19 cellular contexts compared by ENCODE assay signal in genomic region chr1:39642796-39643195, GRCh38. TPM values are rescaled to one million over a fixed set of nuclear protein-coding genes. Genes with fewer than 3 reads are reported as not detected.
DNase-seq lines count a peak whose midpoint lies in the region; ATAC-seq and TF ChIP-seq lines count a peak whose summit lies in the region.
"Had no signal": no experiment of that assay in that cellular context is flagged by ENCODE, and none has a peak within 500 bp of the region (broad histone marks: within the 10 kb centered on the region; RNA-seq: fewer than 3 reads in every experiment).

No MANE protein-coding gene starts in this region.

- H3K4me2 ChIP-seq in smooth muscle cell: no peak overlapping the region

- H3K4me3 Mint-ChIP-seq in activated CD8-positive, alpha-beta memory T cell treated with anti-CD3 and anti-CD28 coated beads, Interleukin-2, amount 10 ng/mL, durations not matched to agents 7 days and 5 days: no peak overlapping the region
- H3K4me3 Mint-ChIP-seq in stimulated activated memory B cell treated with anti-CD40 and anti-IgM and Interleukin-4, amounts not matched to agents 10 μg/mL and 1 μg/mL and 100 μg/mL, for 72 hours: no peak overlapping the region
- H3K4me3 Mint-ChIP-seq: activated B cell treated with CpG ODN at 0.5 μM for 24 hours; activated naive CD4-positive, alpha-beta T cell treated with anti-CD3 and anti-CD28 coated beads for 36 hours; CD4-positive, alpha-beta memory T cell had no signal

- H3K27me3 ChIP-seq in smooth muscle cell (ENCODE audit: low read depth): no peaks in the 10 kb centered on the region
- H3K27me3 ChIP-seq in transverse colon: peaks cover 24% of the 10 kb centered on the region

- no peak for TF ChIP-seq CTCF in coronary artery (IDR thresholded peaks at IDR 0.05)
- TF ChIP-seq CTCF in smooth muscle cell (IDR thresholded peaks at IDR 0.05; ENCODE audit: borderline replicate concordance, insufficient read depth, poor library complexity, severe bottlenecking): no peak
- TF ChIP-seq CTCF in transverse colon (IDR thresholded peaks at IDR 0.05): no peak

- peaks cover 11% of the 10 kb centered on the region for H3K4me1 ChIP-seq in smooth muscle cell (ENCODE audit: low read depth)
- H3K4me1 ChIP-seq in transverse colon: peaks cover 0 to 10% (median 0%) of the 10 kb centered on the region in 4 donors

- in situ Hi-C loops in transverse colon (cut with MboI; ENCODE audit: low pct_ligation_motif_present in 1 of 4, low pct_unique_long_range_greater_than_20kb in 1 of 4, low sequenced_read_pairs in 3 of 4): no loop called here

- H3K4me3 ChIP-seq in coronary artery: no peak overlapping the region
- H3K4me3 ChIP-seq in smooth muscle cell: no peak overlapping the region
- no peak overlapping the region for H3K4me3 ChIP-seq in transverse colon
- H3K4me3 ChIP-seq: cardiac muscle cell, heart left ventricle had no signal

- no peak overlapping the region for H3K9ac ChIP-seq in smooth muscle cell (ENCODE audit: low read depth)

- no peaks in the 10 kb centered on the region for H3K9me3 ChIP-seq in smooth muscle cell (replicated peaks; ENCODE audit: low read depth)
- H3K9me3 ChIP-seq in transverse colon: no peaks in the 10 kb centered on the region
- H3K9me3 ChIP-seq: heart left ventricle had no signal

- CTCF ChIA-PET in activated CD8-positive, alpha-beta memory T cell treated with anti-CD3 and anti-CD28 coated beads, Interleukin-2, amount 10 ng/mL, durations not matched to agents 7 days and 5 days (lab: Charles Lee): interaction anchor here (0.7 to 2.0 kb wide), 3 partner anchors 9 to 65 kb away, joined by 3 to 4 read pairs (median 4); partner anchors contain the start of gene PABPC4

- H3F3A ChIP-seq in smooth muscle cell (ENCODE audit: low read depth): peaks cover 12% of the 10 kb centered on the region

- WGBS in smooth muscle cell (ENCODE audit: low lambda C conversion rate): 72% methylated on average over 4 of the region's 4 CpGs
- 81% methylated on average over 4 of the region's 4 CpGs; no CpG with 5 or more reads in 1 of the 2 donors for WGBS in transverse colon (ENCODE audit: low coverage in 1 of 2), 2 donors

- no peaks in the 10 kb centered on the region for H3K4me1 Mint-ChIP-seq in activated CD8-positive, alpha-beta memory T cell treated with anti-CD3 and anti-CD28 coated beads, Interleukin-2, amount 10 ng/mL, durations not matched to agents 7 days and 5 days
- H3K4me1 Mint-ChIP-seq in stimulated activated memory B cell treated with anti-CD40 and anti-IgM and Interleukin-4, amounts not matched to agents 10 μg/mL and 1 μg/mL and 100 μg/mL, for 72 hours: no peaks in the 10 kb centered on the region

- H2AFZ ChIP-seq in smooth muscle cell (ENCODE audit: low read depth): peak overlapping the region; percentile 51

- H3K36me3 Mint-ChIP-seq in activated CD8-positive, alpha-beta memory T cell treated with anti-CD3 and anti-CD28 coated beads, Interleukin-2, amount 10 ng/mL, durations not matched to agents 7 days and 5 days: no peaks in the 10 kb centered on the region
- no peaks in the 10 kb centered on the region for H3K36me3 Mint-ChIP-seq in stimulated activated memory B cell treated with anti-CD40 and anti-IgM and Interleukin-4, amounts not matched to agents 10 μg/mL and 1 μg/mL and 100 μg/mL, for 72 hours
- H3K36me3 Mint-ChIP-seq: CD4-positive, alpha-beta memory T cell had no signal

- DNase-seq in GM03348 (ENCODE audit: low spot score) (peak; percentile 40), NCI-H2029 treated with DMSO at 0.1 percent for 48 hours (lab: John Stamatoyannopoulos, UW) (peak; percentile 93), coronary artery (ENCODE audit: low spot score) (peak; percentile 94), smooth muscle cell (lab: John Stamatoyannopoulos, UW; ENCODE audit: unreplicated experiment) (no peak), transverse colon (no peak)
- no peak for DNase-seq in activated CD8-positive, alpha-beta memory T cell treated with anti-CD3 and anti-CD28 coated beads, Interleukin-2, amount 10 ng/mL, durations not matched to agents 7 days and 5 days
- DNase-seq: activated B cell treated with CpG ODN at 0.5 μM for 24 hours; activated naive CD4-positive, alpha-beta T cell treated with anti-CD3 and anti-CD28 coated beads for 36 hours; CD4-positive, alpha-beta memory T cell; NCI-H1092 treated with DMSO at 0.1 percent for 48 hours; NCI-H345 had no signal

- H3K27ac Mint-ChIP-seq in activated CD8-positive, alpha-beta memory T cell treated with anti-CD3 and anti-CD28 coated beads, Interleukin-2, amount 10 ng/mL, durations not matched to agents 7 days and 5 days: no peak overlapping the region
- no peak overlapping the region for H3K27ac Mint-ChIP-seq in stimulated activated memory B cell treated with anti-CD40 and anti-IgM and Interleukin-4, amounts not matched to agents 10 μg/mL and 1 μg/mL and 100 μg/mL, for 72 hours
- H3K27ac Mint-ChIP-seq: activated B cell treated with CpG ODN at 0.5 μM for 24 hours; activated naive CD4-positive, alpha-beta T cell treated with anti-CD3 and anti-CD28 coated beads for 36 hours; CD4-positive, alpha-beta memory T cell; progenitor cell of endocrine pancreas had no signal

- H3K79me2 ChIP-seq in smooth muscle cell (ENCODE audit: low read depth): peaks cover 8% of the 10 kb centered on the region

- no peaks in the 10 kb centered on the region for H3K9me3 Mint-ChIP-seq in activated CD8-positive, alpha-beta memory T cell treated with anti-CD3 and anti-CD28 coated beads, Interleukin-2, amount 10 ng/mL, durations not matched to agents 7 days and 5 days (ENCODE audit: low read depth)
- H3K9me3 Mint-ChIP-seq in stimulated activated memory B cell treated with anti-CD40 and anti-IgM and Interleukin-4, amounts not matched to agents 10 μg/mL and 1 μg/mL and 100 μg/mL, for 72 hours: peaks cover 2% of the 10 kb centered on the region
- H3K9me3 Mint-ChIP-seq: activated naive CD4-positive, alpha-beta T cell treated with anti-CD3 and anti-CD28 coated beads for 36 hours had no signal

- TF ChIP-seq EP300 in transverse colon (IDR thresholded peaks at IDR 0.05; ENCODE audit: low read depth): no peak

- no peaks in the 10 kb centered on the region for H4K20me1 ChIP-seq in smooth muscle cell (ENCODE audit: low read depth)

- H3K36me3 ChIP-seq in smooth muscle cell (ENCODE audit: low read depth): no peaks in the 10 kb centered on the region
- no peaks in the 10 kb centered on the region for H3K36me3 ChIP-seq in transverse colon
- H3K36me3 ChIP-seq: cardiac muscle cell, heart left ventricle had no signal

- intact Hi-C loops in transverse colon (cut with DNase I; ENCODE audit: low total_unique reads): no loop called here

- no peak for ATAC-seq in GM18519 (IDR thresholded peaks at IDR 0.05; ENCODE audit: low FRiP score, unreplicated experiment)
- ATAC-seq in activated CD8-positive, alpha-beta memory T cell treated with anti-CD3 and anti-CD28 coated beads, Interleukin-2, amount 10 ng/mL, durations not matched to agents 7 days and 5 days: no peak
- no peak for ATAC-seq in stimulated activated memory B cell treated with anti-CD40 and anti-IgM and Interleukin-4, amounts not matched to agents 10 μg/mL and 1 μg/mL and 100 μg/mL, for 72 hours
- ATAC-seq: heart left ventricle had no signal

- TF ChIP-seq POLR2A in transverse colon (IDR thresholded peaks at IDR 0.05): no peak

- H3K27me3 Mint-ChIP-seq in activated CD8-positive, alpha-beta memory T cell treated with anti-CD3 and anti-CD28 coated beads, Interleukin-2, amount 10 ng/mL, durations not matched to agents 7 days and 5 days: peaks cover 34% of the 10 kb centered on the region
- H3K27me3 Mint-ChIP-seq in stimulated activated memory B cell treated with anti-CD40 and anti-IgM and Interleukin-4, amounts not matched to agents 10 μg/mL and 1 μg/mL and 100 μg/mL, for 72 hours: peaks cover 3% of the 10 kb centered on the region

- H3K27ac ChIP-seq in coronary artery (peak overlapping the region; percentile 51 to 90), smooth muscle cell (ENCODE audit: low read depth) (peak overlapping the region; percentile 24), transverse colon (no peak overlapping the region)
- H3K27ac ChIP-seq: cardiac muscle cell had no signal

RNA-seq across cellular contexts. Expression of gene HEYL, which starts 3.4 kb away (rescaled TPM):
- total RNA-seq in smooth muscle cell (5.1 and 7.8 TPM in 2 replicates), transverse colon (10 to 100 TPM in 1 of 4 donors, 1 to 10 TPM in 3; 1.2 to 12.1 (median 2.5) TPM)
- polyA plus RNA-seq in smooth muscle cell: 12.2 and 16.5 TPM in 2 replicates
- total RNA-seq in activated CD8-positive, alpha-beta memory T cell treated with anti-CD3 and anti-CD28 coated beads, Interleukin-2, amount 10 ng/mL, durations not matched to agents 7 days and 5 days: not detected
- total RNA-seq: activated B cell treated with CpG ODN at 0.5 μM for 24 hours had no signal

RNA-seq across cellular contexts. Expression of gene NT5C1A, which starts 29.1 kb away (rescaled TPM):
- total RNA-seq in smooth muscle cell: not detected in 2 replicates
- not detected in 2 replicates for polyA plus RNA-seq in smooth muscle cell
- total RNA-seq in activated CD8-positive, alpha-beta memory T cell treated with anti-CD3 and anti-CD28 coated beads, Interleukin-2, amount 10 ng/mL, durations not matched to agents 7 days and 5 days: under 1 TPM in 1 of 2 experiments, not detected in 1; 0.80 TPM
- total RNA-seq in transverse colon: not detected
- total RNA-seq: activated B cell treated with CpG ODN at 0.5 μM for 24 hours; activated naive CD4-positive, alpha-beta T cell treated with anti-CD3 and anti-CD28 coated beads for 36 hours; cardiac muscle cell; G401; kidney epithelial cell; progenitor cell of endocrine pancreas had no signal
- polyA plus RNA-seq: CD4-positive, alpha-beta memory T cell; thymus had no signal

RNA-seq across cellular contexts. Expression of gene HPCAL4, which starts 48.4 kb away (rescaled TPM):
- total RNA-seq in smooth muscle cell: 0.04 and 0.22 TPM in 2 replicates
- polyA plus RNA-seq in smooth muscle cell: 0.17 TPM in 1 of 2 replicates, not detected in the other
- under 1 TPM; 0.18 to 0.30 TPM for total RNA-seq in activated CD8-positive, alpha-beta memory T cell treated with anti-CD3 and anti-CD28 coated beads, Interleukin-2, amount 10 ng/mL, durations not matched to agents 7 days and 5 days
- total RNA-seq in transverse colon: under 1 TPM in 2 of 4 donors, not detected in 2; 0.14 to 0.16 TPM
- total RNA-seq: activated B cell treated with CpG ODN at 0.5 μM for 24 hours, progenitor cell of endocrine pancreas had no signal

Comparison
In these comparisons a context has a peak if more than half of its experiments do, and no peak if none do; other contexts are left out.
1. DNase-seq: peak in GM03348 (single experiment), NCI-H2029 treated with DMSO at 0.1 percent for 48 hours (single experiment) and coronary artery (single experiment); none in smooth muscle cell (single experiment), activated CD8-positive, alpha-beta memory T cell treated with anti-CD3 and anti-CD28 coated beads, Interleukin-2, amount 10 ng/mL, durations not matched to agents 7 days and 5 days (single experiment) and transverse colon (single experiment).
2. H3K27ac ChIP-seq: peak in coronary artery (2 of 2) and smooth muscle cell (single experiment); none in transverse colon (0 of 4).